In genomic region chr9:15304620-15305019, GRCh38 we compare ENCODE assay signal across 12 cellular contexts. TPM values are rescaled to one million over a fixed set of nuclear protein-coding genes. Genes with fewer than 3 reads are reported as not detected.
DNase-seq lines count a peak whose midpoint lies in the region; ATAC-seq and TF ChIP-seq lines count a peak whose summit lies in the region.
"Had no signal": no experiment of that assay in that cellular context is flagged by ENCODE, and none has a peak within 500 bp of the region (broad histone marks: within the 10 kb centered on the region; RNA-seq: fewer than 3 reads in every experiment).

No MANE protein-coding gene starts in this region.

- H3K36me3 Mint-ChIP-seq in brain, result peaks cover 17% of the 10 kb centered on the region

- no peaks in the 10 kb centered on the region for H3K9me3 ChIP-seq in left lung

- no peaks in the 10 kb centered on the region for H3K36me3 ChIP-seq in left lung

- peak; percentile 49 for DNase-seq in CD1c-positive myeloid dendritic cell (ENCODE audit: extremely low spot score)
- no peak for DNase-seq in left lung
- no peak for DNase-seq in left cardiac atrium
- DNase-seq in foreskin fibroblast, result no peak
- no peak for DNase-seq in AG20443 (ENCODE audit: low spot score)
- DNase-seq: DMS79, NCI-H2227 treated with DMSO at 0.1 percent for 48 hours, occipital lobe had no signal

- H3K27me3 Mint-ChIP-seq in brain, result peaks cover 3% of the 10 kb centered on the region

- H3K4me3 ChIP-seq in left lung (no peak overlapping the region), foreskin fibroblast (ENCODE audit: low read depth in 1 of 2, low read length in 2 of 2) (no peak overlapping the region)

- no peak overlapping the region for H3K27ac Mint-ChIP-seq in brain

- H3K27ac ChIP-seq in left lung, result no peak overlapping the region

- H3K27me3 ChIP-seq in left lung, result peaks cover 0 to 7% of the 10 kb centered on the region in 2 donors

- peaks cover 0 to 25% of the 10 kb centered on the region in 2 donors for H3K4me1 ChIP-seq in left lung

- peaks cover 0 to 9% (median 0%) of the 10 kb centered on the region in 5 experiments for H3K9me3 Mint-ChIP-seq in brain

- intact Hi-C loops in left lung (cut with DNase I) (no loop called here), left cardiac atrium (cut with DNase I) (loop anchor here in 1 of 2 donors (5.0 kb wide), 1 partner anchor 118 kb away; the partner anchor contains the start of gene SNAPC3)

- H3K4me3 Mint-ChIP-seq in brain, result peak overlapping the region in 3 of 5 experiments; percentile 3 to 65 (median 29)

- peaks cover 14% of the 10 kb centered on the region for H3K4me1 Mint-ChIP-seq in brain

- TF ChIP-seq CTCF in brain (conservative IDR thresholded peaks at IDR 0.05), result no peak
- no peak for TF ChIP-seq CTCF in left lung (IDR thresholded peaks at IDR 0.05)
- no peak for TF ChIP-seq CTCF in foreskin fibroblast (IDR thresholded peaks at IDR 0.05; ENCODE audit: low read depth, low read length)

- ATAC-seq in GM18519 (IDR thresholded peaks at IDR 0.05; ENCODE audit: low FRiP score, unreplicated experiment) (peak; percentile 32), HG02973 (IDR thresholded peaks at IDR 0.05; ENCODE audit: unreplicated experiment) (peak; percentile 25), left lung (no peak), left cardiac atrium (no peak)
- ATAC-seq: SK-N-SH treated with all-trans-retinoic acid at 6 μM for 48 hours had no signal

RNA-seq across cellular contexts. Expression of gene TTC39B, which starts 2.4 kb away (rescaled TPM):
- polyA plus RNA-seq in brain (ENCODE audit: insufficient read depth, low read depth, low replicate concordance), result 2.9 TPM
- 10 to 100 TPM; 21.7 to 23.2 TPM for total RNA-seq in left lung
- total RNA-seq in left cardiac atrium, result 1 to 10 TPM; 2.9 to 4.8 TPM

Comparison
In these comparisons a context has a peak if more than half of its experiments do, and no peak if none do; other contexts are left out.
1. ATAC-seq: peak in GM18519 (single experiment) and HG02973 (single experiment); none in left lung (single experiment) and left cardiac atrium (0 of 2).